Comparison of ENCODE assay signal across 12 cellular contexts in genomic region chr22:33476206-33476605, GRCh38.
"Had no signal": no experiment of that assay in that cellular context is flagged by ENCODE, and none has a peak within 500 bp of the region (broad histone marks: within the 10 kb centered on the region; RNA-seq: fewer than 3 reads in every experiment).

No MANE protein-coding gene starts in this region.

- H3K4me3 ChIP-seq: breast epithelium, dorsolateral prefrontal cortex, lung, prostate gland, upper lobe of right lung had no signal

- H3K9me3 Mint-ChIP-seq: activated naive CD4-positive, alpha-beta T cell treated with anti-CD3 and anti-CD28 coated beads, Interleukin-2, amount 50 U/mL, for 24 hours had no signal

- H3K4me3 Mint-ChIP-seq: activated naive CD4-positive, alpha-beta T cell treated with anti-CD3 and anti-CD28 coated beads, Interleukin-2, amount 50 U/mL, for 24 hours; naive thymus-derived CD8-positive, alpha-beta T cell; T-helper 17 cell had no signal

- H3K27ac Mint-ChIP-seq: activated naive CD4-positive, alpha-beta T cell treated with anti-CD3 and anti-CD28 coated beads, Interleukin-2, amount 50 U/mL, for 24 hours; naive thymus-derived CD8-positive, alpha-beta T cell; T-helper 17 cell had no signal

- H3K4me1 ChIP-seq: breast epithelium, prostate gland, upper lobe of right lung had no signal

- ATAC-seq: activated CD4-positive, CD25-positive, alpha-beta regulatory T cell treated with anti-CD3 and anti-CD28 coated beads, Interleukin-2, amount 50 U/mL, for 24 hours; naive thymus-derived CD8-positive, alpha-beta T cell; T-helper 17 cell; upper lobe of right lung had no signal

- DNase-seq: left cardiac atrium; naive thymus-derived CD8-positive, alpha-beta T cell; stimulated activated CD4-positive, alpha-beta T cell treated with anti-CD3 and anti-CD28 coated beads, Interleukin-2, amount 100 ng/mL, for 24 hours; stimulated activated naive CD4-positive, alpha-beta T cell treated with Interleukin-2 at 50 U/mL for 16 hours; T-helper 17 cell; upper lobe of right lung had no signal

- H3K27me3 Mint-ChIP-seq: activated naive CD4-positive, alpha-beta T cell treated with anti-CD3 and anti-CD28 coated beads, Interleukin-2, amount 50 U/mL, for 24 hours; T-helper 17 cell had no signal

- H3K36me3 Mint-ChIP-seq: activated naive CD4-positive, alpha-beta T cell treated with anti-CD3 and anti-CD28 coated beads, Interleukin-2, amount 50 U/mL, for 24 hours; naive thymus-derived CD8-positive, alpha-beta T cell had no signal

- H3K36me3 ChIP-seq: breast epithelium, prostate gland, upper lobe of right lung had no signal

- H3K4me1 Mint-ChIP-seq: activated naive CD4-positive, alpha-beta T cell treated with anti-CD3 and anti-CD28 coated beads, Interleukin-2, amount 50 U/mL, for 24 hours; naive thymus-derived CD8-positive, alpha-beta T cell; T-helper 17 cell had no signal

- H3K27me3 ChIP-seq: breast epithelium, dorsolateral prefrontal cortex, upper lobe of right lung had no signal

- H3K27ac ChIP-seq: breast epithelium, prostate gland, upper lobe of right lung had no signal

- H3K9me3 ChIP-seq: breast epithelium, prostate gland, upper lobe of right lung had no signal
